In the genomic region with DNA sequence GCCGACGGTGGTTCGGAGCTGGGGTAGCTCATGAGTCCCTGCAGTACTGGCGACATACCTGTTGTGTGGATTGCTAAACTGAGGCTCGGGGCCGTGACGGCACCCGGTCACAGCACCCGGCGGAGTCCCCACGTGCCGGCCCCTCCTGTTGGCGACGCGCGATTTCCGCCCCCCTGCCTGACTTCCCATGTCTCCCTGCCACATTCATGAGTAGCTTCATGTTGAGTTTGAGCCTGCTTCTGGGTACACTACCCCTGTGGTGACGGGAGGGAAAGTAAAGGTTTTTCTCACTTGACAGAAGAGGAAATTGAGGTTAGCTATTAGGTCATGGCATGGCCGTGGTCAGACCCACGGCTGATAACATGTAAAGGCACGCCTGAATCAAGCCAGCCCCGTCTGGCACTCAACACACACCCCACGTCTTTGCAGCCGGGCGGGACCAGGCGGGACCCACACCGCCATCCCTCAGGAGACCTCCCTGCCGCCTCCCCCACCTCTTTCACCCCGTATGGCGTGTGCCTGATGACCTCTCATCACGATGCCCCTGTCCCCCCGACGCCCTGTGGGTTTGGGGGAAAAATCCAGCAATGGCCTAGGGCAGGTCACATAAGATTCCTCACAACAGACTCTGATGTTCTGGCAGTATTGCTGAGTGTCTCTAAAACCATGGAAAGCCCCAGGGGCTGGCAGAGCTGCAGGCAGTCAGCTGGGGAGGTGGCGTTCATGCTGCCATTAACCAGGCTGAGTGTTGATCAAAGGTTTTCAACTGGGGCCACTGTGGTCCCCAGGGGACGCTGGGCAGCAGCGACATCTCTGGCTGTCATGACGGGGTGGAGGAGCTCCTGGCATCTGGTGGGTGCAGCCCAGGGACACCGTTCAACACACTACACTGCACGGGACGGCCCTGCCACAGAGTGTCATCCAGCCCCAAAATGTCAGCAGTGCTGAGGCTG, we compare ENCODE assay signal across 8 cellular contexts. TPM values are rescaled to one million over a fixed set of nuclear protein-coding genes. Genes with fewer than 3 reads are reported as not detected.
A peak's percentile ranks its signal among the peaks of the same experiment; 100 is the strongest.
DNase-seq lines count a peak whose midpoint lies in the region; ATAC-seq and TF ChIP-seq lines count a peak whose summit lies in the region.

No MANE protein-coding gene starts in this region.

- no peaks in the 10 kb centered on the region for H3K9me3 Mint-ChIP-seq in endodermal cell

- H3K4ac ChIP-seq in mesenchymal stem cell (ENCODE audit: low read depth in 1 of 2, low read length in 2 of 2): no peak overlapping the region

- H3K27ac ChIP-seq in endodermal cell (ENCODE audit: low read depth, low read length) (no peak overlapping the region), mesenchymal stem cell (ENCODE audit: low read length, poor library complexity, severe bottlenecking) (no peak overlapping the region), caudate nucleus (ENCODE audit: low read depth, low read length) (no peak overlapping the region)

- H3K4me1 Mint-ChIP-seq in endodermal cell: no peaks in the 10 kb centered on the region

- no peaks in the 10 kb centered on the region for H3K79me1 ChIP-seq in mesenchymal stem cell (replicated peaks; ENCODE audit: low read length, poor library complexity, severe bottlenecking)

- H3K4me2 ChIP-seq in mesenchymal stem cell (ENCODE audit: low read length, poor library complexity, severe bottlenecking): no peak overlapping the region

- H3K4me1 ChIP-seq in endodermal cell (ENCODE audit: control insufficient read depth, insufficient read depth, low read length): no peaks in the 10 kb centered on the region
- no peaks in the 10 kb centered on the region for H3K4me1 ChIP-seq in mesenchymal stem cell (ENCODE audit: control insufficient read depth, insufficient read depth, low read depth, low read length)

- H3K27me3 ChIP-seq in GM06990 (replicated peaks; ENCODE audit: control insufficient read depth, insufficient read depth, low read length) (no peaks in the 10 kb centered on the region), endodermal cell (ENCODE audit: control insufficient read depth, insufficient read depth, low read length, poor library complexity, severe bottlenecking) (no peaks in the 10 kb centered on the region), mesenchymal stem cell (ENCODE audit: control insufficient read depth in 1 of 2, insufficient read depth in 1 of 2, low read length in 2 of 2) (no peaks in the 10 kb centered on the region)

- H3K9ac ChIP-seq in endodermal cell (ENCODE audit: extremely low read depth, low read length, poor library complexity, severe bottlenecking): no peak overlapping the region
- H3K9ac ChIP-seq in mesenchymal stem cell (ENCODE audit: low read length): no peak overlapping the region

- H3K9me3 ChIP-seq in endodermal cell (ENCODE audit: control insufficient read depth, low read length): no peaks in the 10 kb centered on the region
- H3K9me3 ChIP-seq in mesenchymal stem cell (ENCODE audit: control insufficient read depth, low read length): peaks cover 5% of the 10 kb centered on the region

- H2BK5ac ChIP-seq in mesenchymal stem cell (ENCODE audit: low read depth, low read length, poor library complexity, severe bottlenecking): no peak overlapping the region

- peak; percentile 53 for ATAC-seq in GM21367 (IDR thresholded peaks at IDR 0.05; ENCODE audit: unreplicated experiment)
- peak; percentile 66 for ATAC-seq in HG03469 (IDR thresholded peaks at IDR 0.05; ENCODE audit: unreplicated experiment)

- H3K27me3 Mint-ChIP-seq in endodermal cell (ENCODE audit: insufficient read depth): no peaks in the 10 kb centered on the region

- no peak overlapping the region for H3K14ac ChIP-seq in mesenchymal stem cell (ENCODE audit: low read length in 2 of 2)

- H3K4me3 ChIP-seq in GM06990 (replicated peaks; ENCODE audit: low read depth, low read length) (peak overlapping the region; percentile 10; the same call in 1 of the 2 replicates), endodermal cell (ENCODE audit: low read length) (no peak overlapping the region), mesenchymal stem cell (ENCODE audit: insufficient read depth in 1 of 2, low read depth in 1 of 2, low read length in 2 of 2) (no peak overlapping the region)

- H2AFZ ChIP-seq in mesenchymal stem cell (ENCODE audit: low read depth, low read length): no peak overlapping the region

- no peak overlapping the region for H2BK12ac ChIP-seq in mesenchymal stem cell (ENCODE audit: low read length in 2 of 2)

- H4K8ac ChIP-seq in mesenchymal stem cell (ENCODE audit: low read length): no peak overlapping the region

- no peak overlapping the region for H2BK120ac ChIP-seq in mesenchymal stem cell (ENCODE audit: low read depth, low read length)

- H3K27ac Mint-ChIP-seq in endodermal cell: no peak overlapping the region

- peaks cover 16% of the 10 kb centered on the region for H3K36me3 ChIP-seq in GM06990 (ENCODE audit: control insufficient read depth, insufficient read depth, low read length)
- H3K36me3 ChIP-seq in endodermal cell (ENCODE audit: control insufficient read depth, insufficient read depth, low read length): no peaks in the 10 kb centered on the region
- H3K36me3 ChIP-seq in mesenchymal stem cell (ENCODE audit: control insufficient read depth in 1 of 2, insufficient read depth in 2 of 2, low read depth in 1 of 2, low read length in 2 of 2): no peaks in the 10 kb centered on the region

- TF ChIP-seq CTCF in GM06990 (IDR thresholded peaks at IDR 0.05; ENCODE audit: insufficient read depth, low read length, poor library complexity, severe bottlenecking) (peak; percentile 22), endodermal cell (conservative IDR thresholded peaks at IDR 0.05) (no peak)

- no peak overlapping the region for H2AK5ac ChIP-seq in mesenchymal stem cell (ENCODE audit: low read length, severe bottlenecking)

- no peak overlapping the region for H3K18ac ChIP-seq in mesenchymal stem cell (ENCODE audit: low read depth in 1 of 2, low read length in 2 of 2)

- 88 to 91% methylated on average over 27 to 40 of the region's 40 CpGs for WGBS in endodermal cell (ENCODE audit: insufficient coverage in 1 of 2, insufficient read length in 1 of 2), 2 experiments
- 83% methylated on average over 40 of the region's 40 CpGs for WGBS in mesenchymal stem cell

- no peak overlapping the region for H4K91ac ChIP-seq in mesenchymal stem cell (ENCODE audit: low read length)

- no peaks in the 10 kb centered on the region for H3K36me3 Mint-ChIP-seq in endodermal cell (ENCODE audit: low read depth)

- DNase-seq in GM06990 (ENCODE audit: extremely low read depth, insufficient read length): peak; percentile 76
- peak; percentile 61 for DNase-seq in activated gamma-delta T cell (lab: John Stamatoyannopoulos, UW)
- no peak for DNase-seq in NCI-H128 (lab: John Stamatoyannopoulos, UW; ENCODE audit: unreplicated experiment)
- DNase-seq in endodermal cell: no peak
- DNase-seq in mesenchymal stem cell: no peak
- DNase-seq in caudate nucleus (lab: John Stamatoyannopoulos, UW): no peak

- H2BK15ac ChIP-seq in mesenchymal stem cell (ENCODE audit: low read depth, poor library complexity, severe bottlenecking): no peak overlapping the region

- H3K4me3 Mint-ChIP-seq in endodermal cell: no peak overlapping the region

- H3K23ac ChIP-seq in mesenchymal stem cell (ENCODE audit: low read length in 2 of 2): no peak overlapping the region

RNA-seq across cellular contexts. Expression of gene P2RY8, which starts 29.2 kb away (rescaled TPM):
- not detected for total RNA-seq in endodermal cell
- 0.07 TPM for polyA plus RNA-seq in endodermal cell (2013, experiment 1 of 2)
- 0.04 TPM for polyA plus RNA-seq in endodermal cell (2013, experiment 2 of 2)
- not detected for polyA plus RNA-seq in mesenchymal stem cell (2013, experiment 1 of 2)
- polyA plus RNA-seq in mesenchymal stem cell (2013, experiment 2 of 2): not detected

RNA-seq across cellular contexts. Expression of gene ASMTL, which starts 55.1 kb away (rescaled TPM):
- 10 to 100 TPM; 46.7 to 80.9 TPM for total RNA-seq in endodermal cell
- 48.3 TPM for polyA plus RNA-seq in endodermal cell (2013, experiment 1 of 2)
- 43.1 TPM for polyA plus RNA-seq in endodermal cell (2013, experiment 2 of 2)
- 21.6 TPM for polyA plus RNA-seq in mesenchymal stem cell (2013, experiment 1 of 2)
- 21.5 TPM for polyA plus RNA-seq in mesenchymal stem cell (2013, experiment 2 of 2)

Comparison
In these comparisons a context has a peak if more than half of its experiments do, and no peak if none do; other contexts are left out.
1. DNase-seq: peak in GM06990 (single experiment) and activated gamma-delta T cell (single experiment); none in NCI-H128 (single experiment), endodermal cell (single experiment), mesenchymal stem cell (single experiment) and caudate nucleus (0 of 61).